Comparison of ENCODE assay signal across 13 cellular contexts in the genomic region with DNA sequence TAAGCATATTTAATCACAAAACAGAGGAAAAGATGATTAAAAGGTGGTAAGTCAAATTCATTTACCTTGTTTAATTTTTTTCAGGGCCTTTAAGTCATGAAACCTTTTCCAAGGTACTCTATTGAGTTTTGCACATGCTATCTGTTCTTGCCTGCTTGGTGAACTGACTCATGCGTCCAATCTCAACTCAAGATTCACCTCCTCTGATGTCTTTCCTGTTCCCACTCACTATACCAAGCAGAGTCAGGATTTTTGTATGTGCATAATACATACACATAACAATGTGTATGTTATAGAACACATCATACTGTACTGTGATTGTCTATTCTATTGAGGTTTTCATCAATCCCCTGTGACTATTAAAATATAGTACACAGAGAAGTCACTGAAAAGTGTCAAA.
"Had no signal": no experiment of that assay in that cellular context is flagged by ENCODE, and none has a peak within 500 bp of the region (broad histone marks: within the 10 kb centered on the region; RNA-seq: fewer than 3 reads in every experiment).

No MANE protein-coding gene starts in this region.

- H3K4me3 Mint-ChIP-seq: activated naive CD4-positive, alpha-beta T cell treated with anti-CD3 and anti-CD28 coated beads, Interleukin-2, amount 50 U/mL, for 24 hours; memory B cell; stimulated activated naive CD8-positive, alpha-beta T cell treated with anti-CD3 and anti-CD28 coated beads, Interleukin-15, amount 100 ng/mL, for 72 hours had no signal

- H3K4me3 ChIP-seq: dorsolateral prefrontal cortex, sigmoid colon, thoracic aorta had no signal

- H3K9me3 Mint-ChIP-seq: activated naive CD4-positive, alpha-beta T cell treated with anti-CD3 and anti-CD28 coated beads, Interleukin-2, amount 50 U/mL, for 24 hours; brain; memory B cell had no signal

- H3K36me3 ChIP-seq: sigmoid colon, thoracic aorta had no signal

- H3K27ac Mint-ChIP-seq: activated naive CD4-positive, alpha-beta T cell treated with anti-CD3 and anti-CD28 coated beads, Interleukin-2, amount 50 U/mL, for 24 hours; memory B cell had no signal

- ATAC-seq: left lobe of liver; stimulated activated naive CD8-positive, alpha-beta T cell treated with anti-CD3 and anti-CD28 coated beads, Interleukin-15, amount 100 ng/mL, for 72 hours had no signal

- H3K27me3 ChIP-seq: dorsolateral prefrontal cortex, sigmoid colon had no signal

- H3K9me3 ChIP-seq: sigmoid colon, thoracic aorta had no signal

- H3K27me3 Mint-ChIP-seq: activated naive CD4-positive, alpha-beta T cell treated with anti-CD3 and anti-CD28 coated beads, Interleukin-2, amount 50 U/mL, for 24 hours; brain; memory B cell; stimulated activated naive CD8-positive, alpha-beta T cell treated with anti-CD3 and anti-CD28 coated beads, Interleukin-15, amount 100 ng/mL, for 72 hours had no signal

- H3K27ac ChIP-seq: dorsolateral prefrontal cortex, sigmoid colon, thoracic aorta had no signal

- DNase-seq: activated CD4-positive, alpha-beta T cell treated with anti-CD3 and anti-CD28 coated beads, Interleukin-2, amount 50 U/mL, for 4 hours; activated effector memory CD4-positive, alpha-beta T cell treated with Interleukin-2 at 50 U/mL for 16 hours; activated T-cell treated with anti-CD3 and anti-CD28 coated beads, Interleukin-2, amount 50 U/mL, for 1 hour; amniotic stem cell; dorsolateral prefrontal cortex; sigmoid colon; stimulated activated CD4-positive, alpha-beta T cell treated with anti-CD3 and anti-CD28 coated beads, Interleukin-4, amount 100 ng/mL, for 24 hours; stimulated activated naive CD8-positive, alpha-beta T cell treated with anti-CD3 and anti-CD28 coated beads, Interleukin-15, amount 100 ng/mL, for 72 hours had no signal
